ENCODE assay signal across 20 cellular contexts in the genomic region with DNA sequence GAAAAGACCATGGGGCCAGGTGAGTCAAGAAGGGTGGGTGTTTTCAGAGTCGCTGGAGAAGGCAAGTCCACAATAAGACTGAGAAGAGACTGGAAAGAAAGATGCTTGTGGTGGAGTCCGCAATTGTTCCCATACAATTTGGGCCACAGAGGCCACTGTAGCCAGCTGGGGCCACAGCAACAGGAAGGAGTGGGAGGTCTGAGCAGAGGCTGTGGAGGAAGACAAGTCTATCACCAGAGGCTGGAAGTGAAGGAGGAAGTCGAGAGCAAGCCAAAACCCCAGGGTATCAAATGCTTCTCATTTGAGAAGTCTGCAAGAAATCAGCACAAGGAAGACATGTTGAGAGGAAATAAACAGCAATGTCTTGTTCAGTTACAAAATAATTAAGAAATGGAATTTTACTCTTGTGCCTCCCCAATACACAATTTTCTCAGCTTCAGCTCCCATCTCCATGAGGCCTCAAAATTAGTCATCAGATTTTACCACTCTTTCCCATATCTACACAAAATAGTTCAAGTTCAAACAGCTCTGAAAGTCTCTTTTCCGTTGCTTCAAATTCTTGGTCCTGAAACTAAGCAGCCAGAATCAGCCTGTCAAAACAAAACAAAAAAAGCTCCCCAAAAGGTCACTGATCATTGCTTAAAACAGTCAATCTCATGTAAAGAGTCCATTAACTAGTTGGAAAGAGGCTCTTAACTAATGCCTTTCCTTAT. TPM values are rescaled to one million over a fixed set of nuclear protein-coding genes. Genes with fewer than 3 reads are reported as not detected.
DNase-seq lines count a peak whose midpoint lies in the region; TF ChIP-seq lines count a peak whose summit lies in the region.
"Had no signal": no experiment of that assay in that cellular context is flagged by ENCODE, and none has a peak within 500 bp of the region (broad histone marks: within the 10 kb centered on the region; RNA-seq: fewer than 3 reads in every experiment).

No MANE protein-coding gene starts in this region.

- no peaks in the 10 kb centered on the region for H3K4me1 ChIP-seq in prostate gland (replicated peaks)

- DNase-seq in activated T-cell treated with anti-CD3 and anti-CD28 coated beads, Interleukin-2, amount 50 U/mL, for 24 hours, result no peak
- DNase-seq in activated T-cell treated with anti-CD3 and anti-CD28 coated beads, Interleukin-2, amount 50 U/mL, for 1 hour, result no peak
- DNase-seq in NB4 (ENCODE audit: low read depth) (peak; percentile 45), brain microvascular endothelial cell (no peak), progenitor cell of endocrine pancreas (ENCODE audit: low spot score, unreplicated experiment) (no peak), T1000 (lab: John Stamatoyannopoulos, UW) (no peak), DMS79 (lab: John Stamatoyannopoulos, UW) (no peak), prostate gland (ENCODE audit: low spot score) (no peak)
- DNase-seq: activated T-cell treated with anti-CD3 and anti-CD28 coated beads for 4 hours; amniotic stem cell; COR-L47; GOT3; MM.1S; NCI-H2081 treated with DMSO at 0.1 percent for 48 hours; NCI-H526; stimulated activated CD4-positive, alpha-beta T cell treated with anti-CD3 and anti-CD28 coated beads, Interleukin-4, amount 100 ng/mL, for 4 hours had no signal

- WGBS in prostate gland, result 76% methylated on average over 4 of the region's 4 CpGs

- intact Hi-C loops in prostate gland (cut with DNase I), result no loop called here

- no peak overlapping the region for H3K4me3 ChIP-seq in NB4 (ENCODE audit: low read depth, low read length)
- no peak overlapping the region for H3K4me3 ChIP-seq in brain microvascular endothelial cell (ENCODE audit: low read depth, low read length)
- H3K4me3 ChIP-seq in prostate gland, result no peak overlapping the region
- H3K4me3 ChIP-seq: coronary artery, GM12878 had no signal

- H3K27ac Mint-ChIP-seq in activated T-cell treated with anti-CD3 and anti-CD28 coated beads, Interleukin-2, amount 50 U/mL, for 24 hours, result peak overlapping the region; percentile 2
- H3K27ac Mint-ChIP-seq in progenitor cell of endocrine pancreas, result peak overlapping the region; percentile 4

- H3K27me3 Mint-ChIP-seq in activated T-cell treated with anti-CD3 and anti-CD28 coated beads, Interleukin-2, amount 50 U/mL, for 24 hours, result no peaks in the 10 kb centered on the region
- no peaks in the 10 kb centered on the region for H3K27me3 Mint-ChIP-seq in progenitor cell of endocrine pancreas

- peaks cover 10% of the 10 kb centered on the region for H3K4me1 Mint-ChIP-seq in activated T-cell treated with anti-CD3 and anti-CD28 coated beads, Interleukin-2, amount 50 U/mL, for 24 hours (ENCODE audit: low read depth)
- H3K4me1 Mint-ChIP-seq in progenitor cell of endocrine pancreas (ENCODE audit: low read depth), result peaks cover 11% of the 10 kb centered on the region

- no peaks in the 10 kb centered on the region for H3K9me3 Mint-ChIP-seq in activated T-cell treated with anti-CD3 and anti-CD28 coated beads, Interleukin-2, amount 50 U/mL, for 24 hours
- H3K9me3 Mint-ChIP-seq in progenitor cell of endocrine pancreas (ENCODE audit: low read depth), result peaks cover 15% of the 10 kb centered on the region

- no peaks in the 10 kb centered on the region for H3K9me3 ChIP-seq in prostate gland
- H3K9me3 ChIP-seq: neutrophil had no signal

- H3K27ac ChIP-seq in brain microvascular endothelial cell (peak overlapping the region; percentile 60), prostate gland (no peak overlapping the region)
- H3K27ac ChIP-seq: neutrophil had no signal

- no peaks in the 10 kb centered on the region for H3K27me3 ChIP-seq in brain microvascular endothelial cell (replicated peaks)
- H3K27me3 ChIP-seq in prostate gland (replicated peaks; ENCODE audit: insufficient read depth), result no peaks in the 10 kb centered on the region

- TF ChIP-seq CTCF in NB4 (IDR thresholded peaks at IDR 0.05; ENCODE audit: low read depth, low read length) (no peak), brain microvascular endothelial cell (IDR thresholded peaks at IDR 0.05; ENCODE audit: low read depth, low read length, missing control alignments) (no peak), progenitor cell of endocrine pancreas (IDR thresholded peaks at IDR 0.05; ENCODE audit: unreplicated experiment) (no peak), prostate gland (IDR thresholded peaks at IDR 0.05) (no peak)

- no peak overlapping the region for H3K4me3 Mint-ChIP-seq in activated T-cell treated with anti-CD3 and anti-CD28 coated beads, Interleukin-2, amount 50 U/mL, for 24 hours
- H3K4me3 Mint-ChIP-seq in progenitor cell of endocrine pancreas (ENCODE audit: low read depth), result no peak overlapping the region

- TF ChIP-seq POLR2A in NB4 (IDR thresholded peaks at IDR 0.05; ENCODE audit: extremely low read depth, insufficient read length) (no peak), prostate gland (IDR thresholded peaks at IDR 0.05) (no peak)

- in situ Hi-C loops in brain microvascular endothelial cell (cut with HindIII; ENCODE audit: low pct_ligation_motif_present, low sequenced_read_pairs), result no loop called here

- H3K36me3 ChIP-seq in brain microvascular endothelial cell (replicated peaks) (no peaks in the 10 kb centered on the region), prostate gland (no peaks in the 10 kb centered on the region)
- H3K36me3 ChIP-seq: neutrophil had no signal

- H3K36me3 Mint-ChIP-seq in activated T-cell treated with anti-CD3 and anti-CD28 coated beads, Interleukin-2, amount 50 U/mL, for 24 hours (ENCODE audit: low read depth), result no peaks in the 10 kb centered on the region
- peaks cover 19% of the 10 kb centered on the region for H3K36me3 Mint-ChIP-seq in progenitor cell of endocrine pancreas (ENCODE audit: insufficient read depth)

RNA-seq across cellular contexts. Expression of gene SLC16A12, which starts 31.6 kb away (rescaled TPM):
- total RNA-seq in progenitor cell of endocrine pancreas, result 16.1 and 20.6 TPM in 2 replicates
- 1 to 10 TPM in 1 of 2 donors, under 1 TPM in 1; 0.09 to 4.4 TPM for total RNA-seq in prostate gland
- total RNA-seq: endothelial cell of umbilical vein, GM12878 had no signal
